8 cellular contexts compared by ENCODE assay signal in the genomic region with DNA sequence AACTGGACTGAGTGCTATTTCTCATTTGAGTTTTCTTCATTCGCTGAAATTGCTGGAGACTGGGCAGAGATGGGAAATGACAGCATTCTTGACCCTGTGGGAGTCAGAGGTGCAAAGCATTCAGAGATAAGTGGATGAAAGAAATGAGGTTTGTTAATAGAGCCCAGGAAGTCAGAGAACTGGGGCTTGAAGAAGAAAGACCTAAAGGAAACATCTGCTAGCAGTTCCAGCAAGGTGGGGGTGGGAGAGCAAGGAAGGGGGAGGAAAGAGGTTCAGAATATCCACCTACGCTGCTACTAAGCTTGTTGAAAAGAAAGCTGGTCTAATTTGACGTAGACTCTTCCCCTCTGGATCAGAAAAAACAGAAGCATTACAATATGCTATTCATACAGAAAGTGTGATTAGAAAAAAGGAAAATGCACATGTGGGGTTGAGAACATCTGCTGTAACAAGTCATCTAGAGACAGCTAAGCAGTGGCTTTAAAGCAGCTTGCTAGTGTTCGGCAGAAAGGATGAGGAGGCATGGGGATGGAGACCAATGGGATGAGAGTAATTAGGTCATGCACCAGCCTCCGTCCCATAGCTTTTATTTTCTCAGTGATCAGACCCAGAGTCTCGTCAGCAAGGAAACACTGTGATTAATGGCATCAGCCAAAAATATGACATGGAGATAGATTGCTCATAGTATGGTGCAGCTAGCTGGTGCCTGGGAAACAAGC. TPM values are rescaled to one million over a fixed set of nuclear protein-coding genes. Genes with fewer than 3 reads are reported as not detected.
DNase-seq lines count a peak whose midpoint lies in the region; ATAC-seq, FAIRE-seq and TF ChIP-seq lines count a peak whose summit lies in the region.

No MANE protein-coding gene starts in this region.

- no peak for TF ChIP-seq POLR2A in sigmoid colon (IDR thresholded peaks at IDR 0.05)

- no peak for TF ChIP-seq EP300 in sigmoid colon (IDR thresholded peaks at IDR 0.05)

- H2AFZ ChIP-seq in astrocyte (ENCODE audit: low read depth, low read length): no peak overlapping the region

- H3K27ac ChIP-seq in astrocyte (ENCODE audit: low read depth, low read length) (no peak overlapping the region), sigmoid colon (no peak overlapping the region)

- H3K79me2 ChIP-seq in astrocyte (ENCODE audit: insufficient read depth, low read length): no peaks in the 10 kb centered on the region

- TF ChIP-seq CTCF in CD14-positive monocyte (IDR thresholded peaks at IDR 0.05) (no peak), astrocyte (IDR thresholded peaks at IDR 0.05; ENCODE audit: insufficient read depth, low read depth, low read length) (no peak), osteocyte (IDR thresholded peaks at IDR 0.05) (no peak), sigmoid colon (IDR thresholded peaks at IDR 0.05) (no peak)

- no peaks in the 10 kb centered on the region for H3K27me3 Mint-ChIP-seq in CD14-positive monocyte (ENCODE audit: low read depth in 3 of 3)
- no peaks in the 10 kb centered on the region for H3K27me3 Mint-ChIP-seq in astrocyte (ENCODE audit: low read depth, unreplicated experiment)
- H3K27me3 Mint-ChIP-seq in osteocyte (ENCODE audit: unreplicated experiment): no peaks in the 10 kb centered on the region

- ATAC-seq in GM19438 (IDR thresholded peaks at IDR 0.05; ENCODE audit: low read depth, unreplicated experiment): peak; percentile 47
- ATAC-seq in HG03378 (IDR thresholded peaks at IDR 0.05; ENCODE audit: unreplicated experiment): peak; percentile 78

- H3K4me1 Mint-ChIP-seq in CD14-positive monocyte: peaks cover 16% of the 10 kb centered on the region
- H3K4me1 Mint-ChIP-seq in astrocyte (ENCODE audit: low read depth, unreplicated experiment): peaks cover 44% of the 10 kb centered on the region
- peaks cover 58% of the 10 kb centered on the region for H3K4me1 Mint-ChIP-seq in osteocyte (ENCODE audit: unreplicated experiment)

- H3K4me1 ChIP-seq in astrocyte (ENCODE audit: insufficient read depth, low read length) (peaks cover 4% of the 10 kb centered on the region), sigmoid colon (peaks cover 0 to 12% (median 3%) of the 10 kb centered on the region in 4 donors)

- H3K36me3 ChIP-seq in astrocyte (ENCODE audit: insufficient read depth, low read length) (peaks cover 2% of the 10 kb centered on the region), sigmoid colon (peaks cover 0 to 17% (median 3%) of the 10 kb centered on the region in 4 donors)

- H3K4me3 ChIP-seq in astrocyte (ENCODE audit: insufficient read depth, low read depth, low read length) (peak overlapping the region; percentile 11), sigmoid colon (no peak overlapping the region)

- WGBS in sigmoid colon, 2 donors: 54 to 86% methylated on average over 6 of the region's 6 CpGs

- H3K36me3 Mint-ChIP-seq in CD14-positive monocyte: peaks cover 48 to 57% of the 10 kb centered on the region in 2 donors
- H3K36me3 Mint-ChIP-seq in astrocyte (ENCODE audit: low read depth, unreplicated experiment): peaks cover 9% of the 10 kb centered on the region
- H3K36me3 Mint-ChIP-seq in osteocyte (ENCODE audit: unreplicated experiment): peaks cover 44% of the 10 kb centered on the region

- peak overlapping the region; percentile 56 for H3K4me2 ChIP-seq in astrocyte (ENCODE audit: low read length)

- FAIRE-seq in astrocyte (lab: Jason Lieb, UNC): no peak

- H3K27me3 ChIP-seq in astrocyte (ENCODE audit: insufficient read depth, low read length) (no peaks in the 10 kb centered on the region), sigmoid colon (no peaks in the 10 kb centered on the region)

- H3K4me3 Mint-ChIP-seq in CD14-positive monocyte: no peak overlapping the region
- peak overlapping the region; percentile 40 for H3K4me3 Mint-ChIP-seq in astrocyte (ENCODE audit: unreplicated experiment)
- no peak overlapping the region for H3K4me3 Mint-ChIP-seq in osteocyte (ENCODE audit: unreplicated experiment)

- intact Hi-C loops in CD14-positive monocyte (cut with micrococcal nuclease): no loop called here
- intact Hi-C loops in sigmoid colon (cut with DNase I): no loop called here

- H3K9me3 Mint-ChIP-seq in CD14-positive monocyte (peaks cover 0 to 4% (median 0%) of the 10 kb centered on the region in 7 donors), astrocyte (ENCODE audit: unreplicated experiment) (no peaks in the 10 kb centered on the region), osteocyte (ENCODE audit: unreplicated experiment) (no peaks in the 10 kb centered on the region)

- H4K20me1 ChIP-seq in astrocyte (ENCODE audit: insufficient read depth, low read length): peaks cover 3% of the 10 kb centered on the region

- H3K27ac Mint-ChIP-seq in CD14-positive monocyte (peak overlapping the region in 5 of 7 donors; percentile 0 to 74 (median 61)), astrocyte (ENCODE audit: unreplicated experiment) (peak overlapping the region; percentile 51), osteocyte (ENCODE audit: unreplicated experiment) (peak overlapping the region; percentile 21)

- DNase-seq in CD14-positive monocyte (ENCODE audit: low spot score) (no peak), astrocyte (ENCODE audit: low read depth) (peak; percentile 48), osteocyte (ENCODE audit: extremely low spot score, unreplicated experiment) (no peak), NCI-H2029 (lab: John Stamatoyannopoulos, UW) (no peak), NCI-H2107 (lab: John Stamatoyannopoulos, UW) (no peak), sigmoid colon (no peak)

- H3K9ac ChIP-seq in astrocyte (ENCODE audit: low read length): no peak overlapping the region

- H3K9me3 ChIP-seq in astrocyte (ENCODE audit: insufficient read depth, low read depth, low read length) (no peaks in the 10 kb centered on the region), sigmoid colon (no peaks in the 10 kb centered on the region)

RNA-seq across cellular contexts. Expression of gene NAB1, which starts 29.7 kb away (rescaled TPM):
- 1 to 10 TPM; 2.9 to 3.1 TPM for polyA plus RNA-seq in CD14-positive monocyte
- total RNA-seq in astrocyte: 24.2 and 25.4 TPM in 2 replicates
- 53.6 and 63.3 TPM in 2 replicates for total RNA-seq in osteocyte
- 100 to 1,000 TPM in 1 of 4 donors, 10 to 100 TPM in 3; 53.7 to 102 (median 66.7) TPM for total RNA-seq in sigmoid colon
- polyA plus RNA-seq in sigmoid colon: 10 to 100 TPM in 2 of 3 donors, 1 to 10 TPM in 1; 8.4 to 13.9 (median 13.6) TPM
